ENCODE assay signal across 13 cellular contexts in the genomic region with DNA sequence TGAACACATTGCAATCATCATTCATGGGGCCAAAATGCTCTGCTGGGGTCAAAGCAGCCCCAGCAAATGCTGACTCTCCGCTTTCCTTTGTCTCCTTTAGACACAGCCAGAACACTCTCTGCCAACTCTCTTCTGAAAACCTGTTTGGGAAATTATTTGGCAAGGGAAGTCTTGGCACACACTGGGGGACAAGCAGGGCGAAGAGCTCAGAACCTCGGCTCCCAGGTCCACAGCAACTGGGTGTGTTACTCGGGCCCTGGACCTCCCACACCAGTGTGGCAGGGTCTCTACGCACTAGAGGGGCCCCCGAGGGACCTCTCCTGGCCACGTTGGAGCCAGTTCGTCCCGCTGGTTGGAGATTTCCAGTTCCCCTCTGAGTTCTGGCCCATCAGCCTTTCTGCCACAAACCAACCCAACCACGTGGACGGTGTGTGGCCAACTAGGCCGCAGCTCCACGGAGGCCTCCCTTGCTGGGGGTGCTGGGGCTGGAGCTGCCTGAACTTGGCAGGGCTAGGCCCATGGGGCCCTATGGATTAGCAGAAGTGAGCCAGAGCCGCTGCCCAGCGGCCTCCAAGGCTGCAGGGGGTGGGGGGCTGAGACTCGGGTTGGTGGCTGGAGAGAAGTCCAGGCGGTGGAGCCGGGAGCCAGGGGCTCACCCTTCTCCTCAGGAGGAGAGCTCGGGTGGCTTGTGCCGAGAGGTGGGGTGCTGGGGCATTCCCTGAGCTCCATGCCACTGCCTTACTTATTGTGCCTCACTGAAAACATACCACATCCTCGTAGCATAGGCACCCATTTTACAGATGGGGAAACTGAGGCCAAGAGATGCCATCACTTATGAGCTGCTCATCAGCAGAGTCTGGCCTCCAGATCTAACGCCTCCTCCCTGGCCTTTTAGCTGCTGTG. TPM values are rescaled to one million over a fixed set of nuclear protein-coding genes. Genes with fewer than 3 reads are reported as not detected.
DNase-seq lines count a peak whose midpoint lies in the region; ATAC-seq lines count a peak whose summit lies in the region.
"Had no signal": no experiment of that assay in that cellular context is flagged by ENCODE, and none has a peak within 500 bp of the region (broad histone marks: within the 10 kb centered on the region; RNA-seq: fewer than 3 reads in every experiment).

No MANE protein-coding gene starts in this region.

- no peak overlapping the region for H3K4me3 ChIP-seq in right cardiac atrium (ENCODE audit: low read length)

- WGBS in right cardiac atrium: 58% methylated on average over 22 of the region's 22 CpGs

- peak overlapping the region; percentile 42 for H3K27ac ChIP-seq in caudate nucleus (ENCODE audit: low read depth, low read length)
- H3K27ac ChIP-seq in right cardiac atrium (ENCODE audit: low read length): peak overlapping the region; percentile 54

- in situ Hi-C loops in G401 (cut with HindIII; ENCODE audit: low sequenced_read_pairs): no loop called here

- no peaks in the 10 kb centered on the region for H3K27me3 ChIP-seq in right cardiac atrium (ENCODE audit: control insufficient read depth, insufficient read depth)

- H3K4me1 ChIP-seq in right cardiac atrium (ENCODE audit: control insufficient read depth, insufficient read depth, low read length): peaks cover 10% of the 10 kb centered on the region

- no peaks in the 10 kb centered on the region for H3K9me3 ChIP-seq in right cardiac atrium (ENCODE audit: control insufficient read depth, low read length)

- ATAC-seq in right cardiac atrium (peak; percentile 38 to 59), HG03457 (IDR thresholded peaks at IDR 0.05; ENCODE audit: unreplicated experiment) (no peak)
- ATAC-seq: naive thymus-derived CD4-positive, alpha-beta T cell; WTC11 had no signal

- intact Hi-C loops in right cardiac atrium (cut with DNase I): no loop called here

- DNase-seq in G401 (ENCODE audit: low spot score) (peak; percentile 97), caudate nucleus (lab: John Stamatoyannopoulos, UW) (peak in 38 of 61 donors; percentile 15 to 91 (median 47)), right cardiac atrium (peak; percentile 73 to 87 (median 86)), retina (peak; percentile 2), KG1 (lab: John Stamatoyannopoulos, UW) (no peak), SK-N-DZ (ENCODE audit: low spot score) (no peak), NCI-H774 (lab: John Stamatoyannopoulos, UW) (no peak)
- DNase-seq: GF-D8; naive thymus-derived CD4-positive, alpha-beta T cell; NCI-H510A had no signal

RNA-seq across cellular contexts. Expression of gene RNU6ATAC, which starts 46.8 kb away (rescaled TPM):
- not detected in 2 replicates for total RNA-seq in G401 (2014; rRNA removed; shearing (Covaris generic))
- 100 to 1,000 TPM; 146 to 251 (median 243) TPM for total RNA-seq in right cardiac atrium
- polyA plus RNA-seq in right cardiac atrium: not detected
- polyA plus RNA-seq in SK-N-DZ (2014; cell fraction: cytosol; rRNA removed): not detected in 2 replicates
- not detected in 2 replicates for polyA plus RNA-seq in SK-N-DZ (2014; cell fraction: nucleus; rRNA removed)
- polyA plus RNA-seq: BJ; naive thymus-derived CD4-positive, alpha-beta T cell had no signal

Comparison
In these comparisons a context has a peak if more than half of its experiments do, and no peak if none do; other contexts are left out.
1. DNase-seq: peak in G401 (single experiment), caudate nucleus (38 of 61), right cardiac atrium (3 of 3) and retina (single experiment); none in KG1 (single experiment), SK-N-DZ (single experiment) and NCI-H774 (single experiment).
2. RNA of gene RNU6ATAC, which starts 46.8 kb away (total RNA-seq): 146 to 251 TPM in right cardiac atrium; not detected in G401; every median in the first group is over 100 times any median in the second.